In genomic region chr14:90521121-90521929, GRCh38 we compare ENCODE assay signal across 11 cellular contexts.
DNase-seq lines count a peak whose midpoint lies in the region; ATAC-seq and TF ChIP-seq lines count a peak whose summit lies in the region.
"Had no signal": no experiment of that assay in that cellular context is flagged by ENCODE, and none has a peak within 500 bp of the region (broad histone marks: within the 10 kb centered on the region; RNA-seq: fewer than 3 reads in every experiment).

No MANE protein-coding gene starts in this region.

- POLR2A ChIA-PET in HEK293 (lab: Yijun Ruan, JAX): no interaction called here

- TF ChIP-seq CTCF in HEK293 (tag by site-specific recombination; IDR thresholded peaks at IDR 0.05) (no peak), heart left ventricle (IDR thresholded peaks at IDR 0.05) (no peak), brain microvascular endothelial cell (IDR thresholded peaks at IDR 0.05; ENCODE audit: low read depth, low read length, missing control alignments) (no peak), GM10266 (IDR thresholded peaks at IDR 0.05; ENCODE audit: control insufficient read depth, insufficient read depth, low read depth, missing control alignments) (no peak)

- no peak overlapping the region for H3K4me3 ChIP-seq in HEK293 (ENCODE audit: low read depth, low read length)
- no peak overlapping the region for H3K4me3 ChIP-seq in heart left ventricle
- no peak overlapping the region for H3K4me3 ChIP-seq in brain microvascular endothelial cell (ENCODE audit: low read depth, low read length)
- H3K4me3 ChIP-seq: skin epidermis had no signal

- ATAC-seq in heart left ventricle: peak in 2 of 4 donors; percentile 9 to 19

- H3K36me3 ChIP-seq in HEK293 (ENCODE audit: control insufficient read depth in 2 of 2, insufficient read depth in 1 of 2, low read length in 2 of 2): no peaks in the 10 kb centered on the region
- no peaks in the 10 kb centered on the region for H3K36me3 ChIP-seq in heart left ventricle
- H3K36me3 ChIP-seq in brain microvascular endothelial cell (replicated peaks): no peaks in the 10 kb centered on the region

- H3K27me3 ChIP-seq in heart left ventricle (no peaks in the 10 kb centered on the region), brain microvascular endothelial cell (replicated peaks) (no peaks in the 10 kb centered on the region)

- H3K4me1 ChIP-seq in HEK293 (ENCODE audit: control insufficient read depth, insufficient read depth, low read length): no peaks in the 10 kb centered on the region
- H3K4me1 ChIP-seq in heart left ventricle: peaks cover 0 to 74% (median 47%) of the 10 kb centered on the region in 12 donors

- CTCF ChIA-PET in HEK293 (lab: Yijun Ruan, JAX): interaction anchor here (0.7 to 1.3 kb wide), 3 partner anchors 10 to 122 kb away, joined by 3 to 5 read pairs (median 4); no protein-coding TSS in a partner anchor

- in situ Hi-C loops in brain microvascular endothelial cell (cut with HindIII; ENCODE audit: low pct_ligation_motif_present, low sequenced_read_pairs): no loop called here

- H3K27ac ChIP-seq in HEK293 (ENCODE audit: extremely low read depth, low read depth, low read length): no peak overlapping the region
- peak overlapping the region in 9 of 12 donors; percentile 22 to 83 (median 35) for H3K27ac ChIP-seq in heart left ventricle
- H3K27ac ChIP-seq in substantia nigra (ENCODE audit: low read depth, low read length, poor library complexity, severe bottlenecking): peak overlapping the region; percentile 21
- no peak overlapping the region for H3K27ac ChIP-seq in brain microvascular endothelial cell
- H3K27ac ChIP-seq: skin epidermis had no signal

- TF ChIP-seq POLR2A in heart left ventricle (IDR thresholded peaks at IDR 0.05): no peak

- no peaks in the 10 kb centered on the region for H3K9me3 ChIP-seq in HEK293 (ENCODE audit: control insufficient read depth, insufficient read depth, low read depth, low read length)
- peaks cover 0 to 1% (median 0%) of the 10 kb centered on the region in 12 donors for H3K9me3 ChIP-seq in heart left ventricle

- intact Hi-C loops in heart left ventricle (cut with DNase I): loop anchor here in 4 of 10 donors (5.0 to 10.0 kb wide), 3 partner anchors 114 to 124 kb away; partner anchors contain the start of gene CALM1 (in 2 of the 4)

- DNase-seq in RPMI7951 (ENCODE audit: low read depth) (peak; percentile 24), heart left ventricle (peak in 3 of 5 donors; percentile 42 to 47 (median 44)), substantia nigra (lab: John Stamatoyannopoulos, UW) (peak in 8 of 49 donors; percentile 24 to 75 (median 44)), brain microvascular endothelial cell (no peak), GM10266 (ENCODE audit: extremely low spot score) (no peak), SW 1271 (lab: John Stamatoyannopoulos, UW) (no peak)
- DNase-seq: KG1; stimulated activated CD8-positive, alpha-beta memory T cell treated with anti-CD3 and anti-CD28 coated beads, Interleukin-4, amount 100 ng/mL, for 48 hours; T-helper 9 cell had no signal

- 48 to 56% (median 48%) methylated on average over 13 to 16 of the region's 16 CpGs for WGBS in heart left ventricle, 4 donors

TF ChIP-seq in HEK293, 187 proteins besides CTCF, POLR2A, EP300 and RAD21 (continues in another document):
- TF ChIP-seq ZSCAN5A (tag by site-specific recombination; IDR thresholded peaks at IDR 0.05) (no peak), KLF16 (tag by site-specific recombination; IDR thresholded peaks at IDR 0.05) (no peak), SP7 (tag by site-specific recombination; IDR thresholded peaks at IDR 0.05) (0 out of 2 replicates have a peak, but pooled peaks have one; percentile 17), ZNF398 (tag by site-specific recombination; IDR thresholded peaks at IDR 0.05) (peak; percentile 75), ZIC2 (tag by site-specific recombination; IDR thresholded peaks at IDR 0.05) (peak; percentile 97), ZNF843 (tag by site-specific recombination; IDR thresholded peaks at IDR 0.05) (0 out of 2 replicates have a peak, but pooled peaks have one; percentile 30), GLIS1 (tag by site-specific recombination; IDR thresholded peaks at IDR 0.05) (peak; percentile 99), GLI2 (tag by site-specific recombination; IDR thresholded peaks at IDR 0.05; ENCODE audit: borderline replicate concordance, low read depth) (no peak), ZBTB17 (tag by site-specific recombination; IDR thresholded peaks at IDR 0.05) (0 out of 2 replicates have a peak, but pooled peaks have one; percentile 22), OSR2 (tag by site-specific recombination; IDR thresholded peaks at IDR 0.05) (peak; percentile 59; the same call in 1 of the 2 replicates), PATZ1 (tag by site-specific recombination; IDR thresholded peaks at IDR 0.05) (peak; percentile 43; the same call in 1 of the 2 replicates), FEZF1 (tag by site-specific recombination; IDR thresholded peaks at IDR 0.05) (peak; percentile 61), ZNF223 (tag by site-specific recombination; IDR thresholded peaks at IDR 0.05) (peak; percentile 82), KLF7 (tag by site-specific recombination; IDR thresholded peaks at IDR 0.05; ENCODE audit: borderline replicate concordance) (no peak), PRDM6 (tag by site-specific recombination; IDR thresholded peaks at IDR 0.05) (peak; percentile 74), ZBTB8A (tag by site-specific recombination; IDR thresholded peaks at IDR 0.05) (0 out of 2 replicates have a peak, but pooled peaks have one; percentile 15), ZNF423 (tag by site-specific recombination; IDR thresholded peaks at IDR 0.05) (peak; percentile 75), ZNF624 (tag by site-specific recombination; IDR thresholded peaks at IDR 0.05) (no peak), ZNF146 (tag by site-specific recombination; IDR thresholded peaks at IDR 0.05) (no peak)

Comparison
In these comparisons a context has a peak if more than half of its experiments do, and no peak if none do; other contexts are left out.
1. H3K27ac ChIP-seq: peak in heart left ventricle (9 of 12) and substantia nigra (single experiment); none in HEK293 (single experiment) and brain microvascular endothelial cell (single experiment).
2. DNase-seq: peak in RPMI7951 (single experiment) and heart left ventricle (3 of 5); none in brain microvascular endothelial cell (single experiment), GM10266 (single experiment) and SW 1271 (0 of 2).